In the genomic region with DNA sequence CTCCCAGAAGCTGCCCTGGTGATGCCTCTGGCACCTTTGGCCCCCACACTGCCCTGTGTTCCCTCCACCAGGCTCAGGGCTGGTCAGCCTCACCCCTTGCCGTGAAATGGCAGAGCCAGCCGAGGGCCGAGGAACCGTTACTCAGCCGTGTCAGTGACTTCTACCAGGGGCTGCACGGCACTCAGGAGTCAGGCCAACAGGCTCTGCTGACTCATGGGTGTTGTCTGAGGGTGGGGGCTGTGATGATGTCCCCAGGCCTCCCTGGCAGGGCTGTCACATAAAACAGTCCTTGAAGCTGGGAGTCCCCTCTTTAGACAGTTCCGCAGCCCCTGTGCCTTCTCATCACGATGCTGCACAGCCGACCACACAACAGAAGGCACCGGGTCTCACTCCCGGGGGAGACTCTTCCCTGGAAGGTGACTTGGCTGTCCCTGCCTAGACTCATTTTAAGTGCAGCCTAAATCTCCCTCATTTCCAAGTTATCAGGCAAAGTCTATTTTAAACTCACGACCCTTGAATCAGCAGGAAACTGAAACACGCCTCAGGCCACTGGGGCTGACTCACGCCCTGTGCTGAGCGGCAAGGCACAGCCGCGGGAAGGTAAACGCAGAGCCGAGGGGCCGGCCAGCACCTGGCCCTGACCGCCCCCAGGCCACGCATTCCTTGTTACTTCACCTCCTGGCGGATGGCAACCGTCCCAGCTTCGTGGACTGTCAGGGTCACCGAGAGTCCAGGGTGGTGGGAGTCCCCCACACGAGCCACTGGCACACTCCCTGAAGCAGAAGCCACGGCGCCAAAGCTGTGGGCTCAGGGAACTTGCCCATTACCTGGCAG, we compare ENCODE assay signal across 8 cellular contexts.
DNase-seq lines count a peak whose midpoint lies in the region; ATAC-seq and TF ChIP-seq lines count a peak whose summit lies in the region.

No MANE protein-coding gene starts in this region.

- DNase-seq in ACHN (peak; percentile 81), Panc1 (ENCODE audit: low read depth, low spot score) (no peak), astrocyte of the spinal cord (ENCODE audit: low read depth, low spot score) (peak; percentile 89), left colon (peak in 1 of 2 donors; percentile 40), NCI-H187 (lab: John Stamatoyannopoulos, UW) (no peak)
- peak; percentile 74 for DNase-seq in stimulated activated CD8-positive, alpha-beta memory T cell treated with anti-CD3 and anti-CD28 coated beads, Interleukin-4, amount 100 ng/mL, for 48 hours

- no peaks in the 10 kb centered on the region for H3K27me3 ChIP-seq in Panc1 (ENCODE audit: control insufficient read depth, insufficient read depth, low read length)

- no peaks in the 10 kb centered on the region for H3K36me3 ChIP-seq in Panc1 (ENCODE audit: control insufficient read depth, insufficient read depth, low read length)

- peaks cover 93% of the 10 kb centered on the region for H3K4me1 ChIP-seq in Panc1 (ENCODE audit: control insufficient read depth, insufficient read depth, low read length)

- H3K4me3 ChIP-seq in Panc1 (ENCODE audit: low read depth in 2 of 2, low read length in 2 of 2) = peak overlapping the region; percentile 14 to 42
- peak overlapping the region; percentile 6 for H3K4me3 ChIP-seq in astrocyte of the spinal cord (ENCODE audit: low read depth, low read length)

- intact Hi-C loops in Panc1 (cut with micrococcal nuclease; ENCODE audit: unreplicated experiment) = no loop called here
- intact Hi-C loops in left colon (cut with DNase I, micrococcal nuclease) = no loop called here

- ATAC-seq in GM21447 (IDR thresholded peaks at IDR 0.05; ENCODE audit: unreplicated experiment) = peak; percentile 33
- peak; percentile 26 for ATAC-seq in Panc1
- ATAC-seq in left colon = peak; percentile 36
- ATAC-seq in GM18498 (IDR thresholded peaks at IDR 0.05; ENCODE audit: unreplicated experiment) = no peak

- TF ChIP-seq CTCF in Panc1 (IDR thresholded peaks at IDR 0.05) (no peak), astrocyte of the spinal cord (IDR thresholded peaks at IDR 0.05; ENCODE audit: low read depth, low read length) (no peak)

- in situ Hi-C loops in ACHN (cut with HindIII; ENCODE audit: low pct_ligation_motif_present, low pct_unique_long_range_greater_than_20kb, low sequenced_read_pairs) (no loop called here), Panc1 (cut with HindIII; ENCODE audit: low pct_unique_long_range_greater_than_20kb, low sequenced_read_pairs) (no loop called here), astrocyte of the spinal cord (cut with HindIII; ENCODE audit: low sequenced_read_pairs) (no loop called here)

- POLR2A ChIA-PET in Panc1 (lab: Charles Lee) = interaction anchor here (0.6 kb wide), 2 partner anchors 18 to 169 kb away, joined by 6 to 7 read pairs; no protein-coding TSS in a partner anchor

- H3K9me3 ChIP-seq in Panc1 (ENCODE audit: control insufficient read depth, insufficient read depth, low read depth, low read length) = no peaks in the 10 kb centered on the region

- CTCF ChIA-PET in Panc1 (lab: Charles Lee) = no interaction called here

- H3K27ac ChIP-seq in Panc1 (ENCODE audit: low read length) = peak overlapping the region; percentile 86

- no TSS peak for BruUV-seq in Panc1 (replicated peaks; lab: Mats Ljungman, UMichigan)

Comparison
In these comparisons a context has a peak if more than half of its experiments do, and no peak if none do; other contexts are left out.
1. DNase-seq: peak in ACHN (single experiment), astrocyte of the spinal cord (single experiment) and stimulated activated CD8-positive, alpha-beta memory T cell treated with anti-CD3 and anti-CD28 coated beads, Interleukin-4, amount 100 ng/mL, for 48 hours (single experiment); none in Panc1 (single experiment) and NCI-H187 (0 of 2).